Comparison of ENCODE assay signal across 1 cellular context in the genomic region with DNA sequence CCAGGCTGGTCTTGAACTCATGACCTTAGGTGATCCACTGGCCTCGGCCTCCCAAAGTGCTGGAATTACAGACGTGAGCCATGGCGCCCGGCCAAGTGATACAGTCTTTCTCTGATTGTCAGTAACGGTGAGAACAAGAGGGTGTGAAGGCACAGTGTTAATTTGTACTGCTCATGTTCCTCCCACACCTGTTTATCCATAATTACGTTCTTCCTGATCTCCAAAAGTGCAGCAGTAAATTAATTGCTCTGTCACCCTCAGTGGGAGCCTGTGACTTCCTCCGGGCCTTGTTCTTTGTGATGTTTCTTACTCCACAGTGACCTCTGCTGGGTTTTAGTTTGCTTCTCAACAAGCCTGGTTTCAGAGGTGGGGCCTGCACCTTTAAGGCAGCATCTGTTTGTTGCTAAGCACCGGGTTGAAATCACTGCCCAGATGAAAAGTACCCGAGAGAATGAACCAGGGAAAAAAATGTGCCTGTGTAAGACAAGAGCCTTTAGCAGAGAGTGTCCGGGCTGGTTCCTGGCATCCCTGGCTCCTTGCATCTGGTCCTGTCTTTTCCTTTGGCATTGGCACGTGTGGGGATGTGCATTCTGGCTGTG.
A peak's percentile ranks its signal among the peaks of the same experiment; 100 is the strongest.
TF ChIP-seq lines count a peak whose summit lies in the region.

No MANE protein-coding gene starts in this region.

TF ChIP-seq in SK-N-SH, 30 proteins besides CTCF, POLR2A, EP300 and RAD21 (continued from another document):
- TF ChIP-seq, protein P1, sequence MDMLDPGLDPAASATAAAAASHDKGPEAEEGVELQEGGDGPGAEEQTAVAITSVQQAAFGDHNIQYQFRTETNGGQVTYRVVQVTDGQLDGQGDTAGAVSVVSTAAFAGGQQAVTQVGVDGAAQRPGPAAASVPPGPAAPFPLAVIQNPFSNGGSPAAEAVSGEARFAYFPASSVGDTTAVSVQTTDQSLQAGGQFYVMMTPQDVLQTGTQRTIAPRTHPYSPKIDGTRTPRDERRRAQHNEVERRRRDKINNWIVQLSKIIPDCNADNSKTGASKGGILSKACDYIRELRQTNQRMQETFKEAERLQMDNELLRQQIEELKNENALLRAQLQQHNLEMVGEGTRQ (IDR thresholded peaks at IDR 0.05; ENCODE audit: borderline replicate concordance, low read depth, low read length), result no peak
- TF ChIP-seq, protein P2, sequence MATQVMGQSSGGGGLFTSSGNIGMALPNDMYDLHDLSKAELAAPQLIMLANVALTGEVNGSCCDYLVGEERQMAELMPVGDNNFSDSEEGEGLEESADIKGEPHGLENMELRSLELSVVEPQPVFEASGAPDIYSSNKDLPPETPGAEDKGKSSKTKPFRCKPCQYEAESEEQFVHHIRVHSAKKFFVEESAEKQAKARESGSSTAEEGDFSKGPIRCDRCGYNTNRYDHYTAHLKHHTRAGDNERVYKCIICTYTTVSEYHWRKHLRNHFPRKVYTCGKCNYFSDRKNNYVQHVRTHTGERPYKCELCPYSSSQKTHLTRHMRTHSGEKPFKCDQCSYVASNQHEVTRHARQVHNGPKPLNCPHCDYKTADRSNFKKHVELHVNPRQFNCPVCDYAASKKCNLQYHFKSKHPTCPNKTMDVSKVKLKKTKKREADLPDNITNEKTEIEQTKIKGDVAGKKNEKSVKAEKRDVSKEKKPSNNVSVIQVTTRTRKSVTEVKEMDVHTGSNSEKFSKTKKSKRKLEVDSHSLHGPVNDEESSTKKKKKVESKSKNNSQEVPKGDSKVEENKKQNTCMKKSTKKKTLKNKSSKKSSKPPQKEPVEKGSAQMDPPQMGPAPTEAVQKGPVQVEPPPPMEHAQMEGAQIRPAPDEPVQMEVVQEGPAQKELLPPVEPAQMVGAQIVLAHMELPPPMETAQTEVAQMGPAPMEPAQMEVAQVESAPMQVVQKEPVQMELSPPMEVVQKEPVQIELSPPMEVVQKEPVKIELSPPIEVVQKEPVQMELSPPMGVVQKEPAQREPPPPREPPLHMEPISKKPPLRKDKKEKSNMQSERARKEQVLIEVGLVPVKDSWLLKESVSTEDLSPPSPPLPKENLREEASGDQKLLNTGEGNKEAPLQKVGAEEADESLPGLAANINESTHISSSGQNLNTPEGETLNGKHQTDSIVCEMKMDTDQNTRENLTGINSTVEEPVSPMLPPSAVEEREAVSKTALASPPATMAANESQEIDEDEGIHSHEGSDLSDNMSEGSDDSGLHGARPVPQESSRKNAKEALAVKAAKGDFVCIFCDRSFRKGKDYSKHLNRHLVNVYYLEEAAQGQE (IDR thresholded peaks at IDR 0.05; ENCODE audit: low read depth, low read length), result no peak
- no peak for TF ChIP-seq FOXJ3 (CRISPR knock-in tag; IDR thresholded peaks at IDR 0.05)
- TF ChIP-seq, protein P3, sequence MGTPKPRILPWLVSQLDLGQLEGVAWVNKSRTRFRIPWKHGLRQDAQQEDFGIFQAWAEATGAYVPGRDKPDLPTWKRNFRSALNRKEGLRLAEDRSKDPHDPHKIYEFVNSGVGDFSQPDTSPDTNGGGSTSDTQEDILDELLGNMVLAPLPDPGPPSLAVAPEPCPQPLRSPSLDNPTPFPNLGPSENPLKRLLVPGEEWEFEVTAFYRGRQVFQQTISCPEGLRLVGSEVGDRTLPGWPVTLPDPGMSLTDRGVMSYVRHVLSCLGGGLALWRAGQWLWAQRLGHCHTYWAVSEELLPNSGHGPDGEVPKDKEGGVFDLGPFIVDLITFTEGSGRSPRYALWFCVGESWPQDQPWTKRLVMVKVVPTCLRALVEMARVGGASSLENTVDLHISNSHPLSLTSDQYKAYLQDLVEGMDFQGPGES (IDR thresholded peaks at IDR 0.05; ENCODE audit: low read depth, low read length), result no peak
- 0 out of 2 replicates have a peak, but pooled peaks have one; percentile 16 for TF ChIP-seq SIN3A (IDR thresholded peaks at IDR 0.05; ENCODE audit: borderline replicate concordance, low read depth, low read length)
- TF ChIP-seq NRF1 (IDR thresholded peaks at IDR 0.05; ENCODE audit: low read depth, low read length), result no peak
- TF ChIP-seq, protein P4, sequence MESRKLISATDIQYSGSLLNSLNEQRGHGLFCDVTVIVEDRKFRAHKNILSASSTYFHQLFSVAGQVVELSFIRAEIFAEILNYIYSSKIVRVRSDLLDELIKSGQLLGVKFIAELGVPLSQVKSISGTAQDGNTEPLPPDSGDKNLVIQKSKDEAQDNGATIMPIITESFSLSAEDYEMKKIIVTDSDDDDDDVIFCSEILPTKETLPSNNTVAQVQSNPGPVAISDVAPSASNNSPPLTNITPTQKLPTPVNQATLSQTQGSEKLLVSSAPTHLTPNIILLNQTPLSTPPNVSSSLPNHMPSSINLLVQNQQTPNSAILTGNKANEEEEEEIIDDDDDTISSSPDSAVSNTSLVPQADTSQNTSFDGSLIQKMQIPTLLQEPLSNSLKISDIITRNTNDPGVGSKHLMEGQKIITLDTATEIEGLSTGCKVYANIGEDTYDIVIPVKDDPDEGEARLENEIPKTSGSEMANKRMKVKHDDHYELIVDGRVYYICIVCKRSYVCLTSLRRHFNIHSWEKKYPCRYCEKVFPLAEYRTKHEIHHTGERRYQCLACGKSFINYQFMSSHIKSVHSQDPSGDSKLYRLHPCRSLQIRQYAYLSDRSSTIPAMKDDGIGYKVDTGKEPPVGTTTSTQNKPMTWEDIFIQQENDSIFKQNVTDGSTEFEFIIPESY (IDR thresholded peaks at IDR 0.05; ENCODE audit: borderline replicate concordance, low read depth), result no peak
- TF ChIP-seq, protein P5, sequence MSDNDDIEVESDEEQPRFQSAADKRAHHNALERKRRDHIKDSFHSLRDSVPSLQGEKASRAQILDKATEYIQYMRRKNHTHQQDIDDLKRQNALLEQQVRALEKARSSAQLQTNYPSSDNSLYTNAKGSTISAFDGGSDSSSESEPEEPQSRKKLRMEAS (IDR thresholded peaks at IDR 0.05; ENCODE audit: low read depth), result peak; percentile 28; the same call in 1 of the 2 replicates
- TF ChIP-seq TEAD4 (IDR thresholded peaks at IDR 0.05; ENCODE audit: borderline replicate concordance, insufficient read depth), result no peak
- no peak for TF ChIP-seq POLR2AphosphoS5 (IDR thresholded peaks at IDR 0.05; ENCODE audit: low read depth, low read length)
- TF ChIP-seq RXRA (IDR thresholded peaks at IDR 0.05; ENCODE audit: borderline replicate concordance, low read depth), result no peak
- no peak for TF ChIP-seq JUND (IDR thresholded peaks at IDR 0.05)
- peak; percentile 53; the same call in 1 of the 2 replicates for TF ChIP-seq MXI1 (IDR thresholded peaks at IDR 0.05; ENCODE audit: low read depth, low read length)
- TF ChIP-seq NFIC (IDR thresholded peaks at IDR 0.05; ENCODE audit: borderline replicate concordance), result peak; percentile 35; the same call in 1 of the 2 replicates
- TF ChIP-seq RFX5 (IDR thresholded peaks at IDR 0.05; ENCODE audit: low read length), result no peak
- no peak for TF ChIP-seq TCF12 (IDR thresholded peaks at IDR 0.05)
